1 cellular context compared by ENCODE assay signal in genomic region chr19:45457776-45458175, GRCh38.
TF ChIP-seq lines count a peak whose summit lies in the region.

No MANE protein-coding gene starts in this region.

TF ChIP-seq in WTC11, 78 proteins besides CTCF, POLR2A, EP300 and RAD21 (continued from another document):
- TF ChIP-seq E2F1 (CRISPR knock-in tag; IDR thresholded peaks at IDR 0.05): no peak
- TF ChIP-seq ZMAT4 (CRISPR knock-in tag; IDR thresholded peaks at IDR 0.05): no peak
- TF ChIP-seq FOXP4 (CRISPR knock-in tag; IDR thresholded peaks at IDR 0.05): no peak
- TF ChIP-seq ATF3 (CRISPR knock-in tag; conservative IDR thresholded peaks at IDR 0.05): no peak
- TF ChIP-seq SMAD3 (CRISPR knock-in tag; IDR thresholded peaks at IDR 0.05; ENCODE audit: borderline replicate concordance): no peak
- TF ChIP-seq ESRRA (CRISPR knock-in tag; IDR thresholded peaks at IDR 0.05; ENCODE audit: borderline replicate concordance): no peak
- TF ChIP-seq HMGA2 (CRISPR knock-in tag; IDR thresholded peaks at IDR 0.05): no peak
- TF ChIP-seq NFATC4 (CRISPR knock-in tag; IDR thresholded peaks at IDR 0.05): no peak
- no peak for TF ChIP-seq STAT6 (CRISPR knock-in tag; conservative IDR thresholded peaks at IDR 0.05; ENCODE audit: low read depth)
- TF ChIP-seq MXD4 (CRISPR knock-in tag; IDR thresholded peaks at IDR 0.05; ENCODE audit: borderline replicate concordance): no peak
- no peak for TF ChIP-seq USF1 (CRISPR knock-in tag; IDR thresholded peaks at IDR 0.05)
- TF ChIP-seq PRDM15 (CRISPR knock-in tag; IDR thresholded peaks at IDR 0.05): no peak
- no peak for TF ChIP-seq AFF4 (CRISPR knock-in tag; IDR thresholded peaks at IDR 0.05; ENCODE audit: borderline replicate concordance)
- no peak for TF ChIP-seq ZNF263 (CRISPR knock-in tag; IDR thresholded peaks at IDR 0.05; ENCODE audit: low read depth)
